Comparison of ENCODE assay signal across 2 cellular contexts in genomic region chr3:100982710-100983109, GRCh38.
TF ChIP-seq lines count a peak whose summit lies in the region.

No MANE protein-coding gene starts in this region.

TF ChIP-seq in IMR-90, 13 proteins besides CTCF, POLR2A, EP300 and RAD21:
- no peak for TF ChIP-seq SMC3 (IDR thresholded peaks at IDR 0.05; ENCODE audit: low read depth, low read length)
- TF ChIP-seq FOS (IDR thresholded peaks at IDR 0.05; ENCODE audit: low read depth, low read length): no peak
- TF ChIP-seq BHLHE40 (IDR thresholded peaks at IDR 0.05; ENCODE audit: low read depth, low read length): 0 out of 2 replicates have a peak, but pooled peaks have one; percentile 21

TF ChIP-seq in endothelial cell of umbilical vein, 7 proteins besides CTCF, POLR2A, EP300 and RAD21:
- TF ChIP-seq MAX (IDR thresholded peaks at IDR 0.05; ENCODE audit: insufficient read depth, insufficient read length) (no peak), POLR2AphosphoS5 (IDR thresholded peaks at IDR 0.05; ENCODE audit: insufficient read depth, low read depth, low read length) (no peak), MYC (IDR thresholded peaks at IDR 0.05; ENCODE audit: low read depth, low read length) (no peak), FOS (IDR thresholded peaks at IDR 0.05; ENCODE audit: borderline replicate concordance, insufficient read depth, low read length) (no peak), EZH2 (IDR thresholded peaks at IDR 0.05; ENCODE audit: borderline replicate concordance, low read depth, low read length, severe bottlenecking) (no peak), JUN (IDR thresholded peaks at IDR 0.05; ENCODE audit: borderline replicate concordance, insufficient read depth, insufficient read length, low read depth) (no peak), GATA2 (IDR thresholded peaks at IDR 0.05; ENCODE audit: insufficient read depth, insufficient read length, low read depth, low read length) (no peak)
TF ChIP-seq in endothelial cell of umbilical vein: peak in this region for 0.
